In the genomic region with DNA sequence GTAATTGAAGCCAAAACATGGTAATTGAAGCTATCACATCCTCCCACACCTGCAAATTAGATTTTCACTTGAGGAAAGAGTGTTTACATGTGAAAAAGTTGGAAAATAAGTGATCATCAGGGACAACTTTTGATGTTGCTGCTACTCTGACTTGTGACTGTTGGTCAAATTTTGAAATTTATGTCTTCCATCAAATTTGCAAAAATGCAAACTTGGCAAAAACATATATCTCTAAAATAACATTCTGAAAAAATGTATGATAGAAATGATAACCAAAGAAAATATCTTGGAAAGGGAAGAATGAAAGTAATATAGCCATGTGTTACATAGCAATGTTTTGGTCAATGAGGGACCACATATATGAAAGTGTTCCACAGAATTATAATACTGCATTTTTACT, we compare ENCODE assay signal across 4 cellular contexts.
TF ChIP-seq lines count a peak whose summit lies in the region.

No MANE protein-coding gene starts in this region.

TF ChIP-seq in HepG2, 621 proteins besides CTCF, POLR2A, EP300 and RAD21:
- TF ChIP-seq MAFF (IDR thresholded peaks at IDR 0.05; ENCODE audit: low read depth, low read length) (peak; percentile 86), MAFK (conservative IDR thresholded peaks at IDR 0.05 in 1 of 2, IDR thresholded peaks at IDR 0.05 in 1 of 2; ENCODE audit: low read length in 2 of 2) (peak; percentile 56 to 86), CBX1 (IDR thresholded peaks at IDR 0.05; ENCODE audit: low read depth) (no peak), ATAD3A (CRISPR knock-in tag; IDR thresholded peaks at IDR 0.05) (no peak), NCOR1 (IDR thresholded peaks at IDR 0.05; ENCODE audit: borderline replicate concordance, low read length) (no peak)
- TF ChIP-seq, protein P1, sequence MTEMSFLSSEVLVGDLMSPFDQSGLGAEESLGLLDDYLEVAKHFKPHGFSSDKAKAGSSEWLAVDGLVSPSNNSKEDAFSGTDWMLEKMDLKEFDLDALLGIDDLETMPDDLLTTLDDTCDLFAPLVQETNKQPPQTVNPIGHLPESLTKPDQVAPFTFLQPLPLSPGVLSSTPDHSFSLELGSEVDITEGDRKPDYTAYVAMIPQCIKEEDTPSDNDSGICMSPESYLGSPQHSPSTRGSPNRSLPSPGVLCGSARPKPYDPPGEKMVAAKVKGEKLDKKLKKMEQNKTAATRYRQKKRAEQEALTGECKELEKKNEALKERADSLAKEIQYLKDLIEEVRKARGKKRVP (CRISPR knock-in tag; IDR thresholded peaks at IDR 0.05) = no peak
- TF ChIP-seq, protein P2, sequence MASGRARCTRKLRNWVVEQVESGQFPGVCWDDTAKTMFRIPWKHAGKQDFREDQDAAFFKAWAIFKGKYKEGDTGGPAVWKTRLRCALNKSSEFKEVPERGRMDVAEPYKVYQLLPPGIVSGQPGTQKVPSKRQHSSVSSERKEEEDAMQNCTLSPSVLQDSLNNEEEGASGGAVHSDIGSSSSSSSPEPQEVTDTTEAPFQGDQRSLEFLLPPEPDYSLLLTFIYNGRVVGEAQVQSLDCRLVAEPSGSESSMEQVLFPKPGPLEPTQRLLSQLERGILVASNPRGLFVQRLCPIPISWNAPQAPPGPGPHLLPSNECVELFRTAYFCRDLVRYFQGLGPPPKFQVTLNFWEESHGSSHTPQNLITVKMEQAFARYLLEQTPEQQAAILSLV (CRISPR knock-in tag; IDR thresholded peaks at IDR 0.05; ENCODE audit: borderline replicate concordance) = no peak

TF ChIP-seq in A549, 52 proteins besides CTCF, POLR2A, EP300 and RAD21:
- TF ChIP-seq BHLHE40 (IDR thresholded peaks at IDR 0.05; ENCODE audit: low read depth, low read length) (no peak), MAFK (IDR thresholded peaks at IDR 0.05; ENCODE audit: partially characterized antibody) (peak; percentile 57)

TF ChIP-seq in IMR-90, 13 proteins besides CTCF, POLR2A, EP300 and RAD21:
- TF ChIP-seq CEBPB (IDR thresholded peaks at IDR 0.05; ENCODE audit: low read depth, low read length) (no peak), MXI1 (IDR thresholded peaks at IDR 0.05; ENCODE audit: borderline replicate concordance, low read depth, low read length) (no peak), MAFK (IDR thresholded peaks at IDR 0.05; ENCODE audit: low read depth, low read length) (peak; percentile 79)
- TF ChIP-seq, protein P3, sequence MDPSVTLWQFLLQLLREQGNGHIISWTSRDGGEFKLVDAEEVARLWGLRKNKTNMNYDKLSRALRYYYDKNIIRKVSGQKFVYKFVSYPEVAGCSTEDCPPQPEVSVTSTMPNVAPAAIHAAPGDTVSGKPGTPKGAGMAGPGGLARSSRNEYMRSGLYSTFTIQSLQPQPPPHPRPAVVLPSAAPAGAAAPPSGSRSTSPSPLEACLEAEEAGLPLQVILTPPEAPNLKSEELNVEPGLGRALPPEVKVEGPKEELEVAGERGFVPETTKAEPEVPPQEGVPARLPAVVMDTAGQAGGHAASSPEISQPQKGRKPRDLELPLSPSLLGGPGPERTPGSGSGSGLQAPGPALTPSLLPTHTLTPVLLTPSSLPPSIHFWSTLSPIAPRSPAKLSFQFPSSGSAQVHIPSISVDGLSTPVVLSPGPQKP (IDR thresholded peaks at IDR 0.05; ENCODE audit: borderline replicate concordance, low read depth, low read length) = no peak

TF ChIP-seq in K562, 482 proteins besides CTCF, POLR2A, EP300 and RAD21:
- TF ChIP-seq ZNF12 (CRISPR knock-in tag; IDR thresholded peaks at IDR 0.05) = no peak
- no peak for TF ChIP-seq NFATC3 (IDR thresholded peaks at IDR 0.05)
- TF ChIP-seq, protein P4, sequence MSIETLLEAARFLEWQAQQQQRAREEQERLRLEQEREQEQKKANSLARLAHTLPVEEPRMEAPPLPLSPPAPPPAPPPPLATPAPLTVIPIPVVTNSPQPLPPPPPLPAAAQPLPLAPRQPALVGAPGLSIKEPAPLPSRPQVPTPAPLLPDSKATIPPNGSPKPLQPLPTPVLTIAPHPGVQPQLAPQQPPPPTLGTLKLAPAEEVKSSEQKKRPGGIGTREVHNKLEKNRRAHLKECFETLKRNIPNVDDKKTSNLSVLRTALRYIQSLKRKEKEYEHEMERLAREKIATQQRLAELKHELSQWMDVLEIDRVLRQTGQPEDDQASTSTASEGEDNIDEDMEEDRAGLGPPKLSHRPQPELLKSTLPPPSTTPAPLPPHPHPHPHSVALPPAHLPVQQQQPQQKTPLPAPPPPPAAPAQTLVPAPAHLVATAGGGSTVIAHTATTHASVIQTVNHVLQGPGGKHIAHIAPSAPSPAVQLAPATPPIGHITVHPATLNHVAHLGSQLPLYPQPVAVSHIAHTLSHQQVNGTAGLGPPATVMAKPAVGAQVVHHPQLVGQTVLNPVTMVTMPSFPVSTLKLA (conservative IDR thresholded peaks at IDR 0.05) = no peak
- TF ChIP-seq ADNP (tag; IDR thresholded peaks at IDR 0.05) = no peak
- TF ChIP-seq KHSRP (IDR thresholded peaks at IDR 0.05) = no peak
- peak; percentile 23; the same call in 1 of the 2 replicates for TF ChIP-seq MAFK (IDR thresholded peaks at IDR 0.05; ENCODE audit: low read length)
- TF ChIP-seq ZNF316 (IDR thresholded peaks at IDR 0.05) = peak; percentile 51; the same call in 1 of the 2 replicates
- TF ChIP-seq MAFF (IDR thresholded peaks at IDR 0.05; ENCODE audit: low read length) = peak; percentile 50; the same call in 1 of the 2 replicates
- no peak for TF ChIP-seq LCOR (CRISPR knock-in tag; IDR thresholded peaks at IDR 0.05)
- no peak for TF ChIP-seq ZKSCAN1 (IDR thresholded peaks at IDR 0.05; ENCODE audit: low read depth, low read length)
- peak; percentile 26; the same call in 1 of the 2 replicates for TF ChIP-seq MAFG (tag; conservative IDR thresholded peaks at IDR 0.05)
- no peak for TF ChIP-seq ZBTB1 (CRISPR knock-in tag; IDR thresholded peaks at IDR 0.05; ENCODE audit: borderline replicate concordance, low read depth)
- TF ChIP-seq, protein P5, sequence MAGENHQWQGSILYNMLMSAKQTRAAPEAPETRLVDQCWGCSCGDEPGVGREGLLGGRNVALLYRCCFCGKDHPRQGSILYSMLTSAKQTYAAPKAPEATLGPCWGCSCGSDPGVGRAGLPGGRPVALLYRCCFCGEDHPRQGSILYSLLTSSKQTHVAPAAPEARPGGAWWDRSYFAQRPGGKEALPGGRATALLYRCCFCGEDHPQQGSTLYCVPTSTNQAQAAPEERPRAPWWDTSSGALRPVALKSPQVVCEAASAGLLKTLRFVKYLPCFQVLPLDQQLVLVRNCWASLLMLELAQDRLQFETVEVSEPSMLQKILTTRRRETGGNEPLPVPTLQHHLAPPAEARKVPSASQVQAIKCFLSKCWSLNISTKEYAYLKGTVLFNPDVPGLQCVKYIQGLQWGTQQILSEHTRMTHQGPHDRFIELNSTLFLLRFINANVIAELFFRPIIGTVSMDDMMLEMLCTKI (IDR thresholded peaks at IDR 0.05; ENCODE audit: partially characterized antibody) = no peak
- no peak for TF ChIP-seq MTA3 (IDR thresholded peaks at IDR 0.05; ENCODE audit: borderline replicate concordance)
- no peak for TF ChIP-seq BMI1 (IDR thresholded peaks at IDR 0.05; ENCODE audit: low read length)
- TF ChIP-seq DACH1 (IDR thresholded peaks at IDR 0.05; ENCODE audit: partially characterized antibody) = no peak
- TF ChIP-seq PRMT5 (CRISPR knock-in tag; IDR thresholded peaks at IDR 0.05) = no peak
